26 cellular contexts compared by ENCODE assay signal in genomic region chr11:102142333-102142732, GRCh38. TPM values are rescaled to one million over a fixed set of nuclear protein-coding genes. Genes with fewer than 3 reads are reported as not detected.
DNase-seq lines count a peak whose midpoint lies in the region; ATAC-seq and TF ChIP-seq lines count a peak whose summit lies in the region.
"Had no signal": no experiment of that assay in that cellular context is flagged by ENCODE, and none has a peak within 500 bp of the region (broad histone marks: within the 10 kb centered on the region; RNA-seq: fewer than 3 reads in every experiment).

No MANE protein-coding gene starts in this region.

- H3F3A ChIP-seq in smooth muscle cell (ENCODE audit: low read depth): peaks cover 30% of the 10 kb centered on the region

- H3K27me3 ChIP-seq in IMR-90 (ENCODE audit: control insufficient read depth, insufficient read depth, low read length) (no peaks in the 10 kb centered on the region), mesenchymal stem cell (ENCODE audit: control insufficient read depth in 1 of 2, insufficient read depth in 1 of 2, low read length in 2 of 2) (no peaks in the 10 kb centered on the region), smooth muscle cell (ENCODE audit: low read depth) (no peaks in the 10 kb centered on the region)
- H3K27me3 ChIP-seq: transverse colon had no signal

- POLR2A ChIA-PET in IMR-90 (lab: Charles Lee; ENCODE audit: unreplicated experiment): no interaction called here

- H3K79me1 ChIP-seq in IMR-90 (ENCODE audit: low read depth in 1 of 2, low read length in 2 of 2) (peaks cover 4 to 62% of the 10 kb centered on the region in 2 experiments; a peak in 2 of 4 replicates), mesenchymal stem cell (replicated peaks; ENCODE audit: low read length, poor library complexity, severe bottlenecking) (no peaks in the 10 kb centered on the region)

- H3K4me2 ChIP-seq in IMR-90 (ENCODE audit: low read depth, low read length): 0 out of 2 replicates have a peak overlapping the region, but pooled peaks have one; percentile 1
- no peak overlapping the region for H3K4me2 ChIP-seq in mesenchymal stem cell (ENCODE audit: low read length, poor library complexity, severe bottlenecking)
- H3K4me2 ChIP-seq in smooth muscle cell: peak overlapping the region; percentile 23

- H3K18ac ChIP-seq in IMR-90 (ENCODE audit: low read depth, low read length): no peak overlapping the region
- no peak overlapping the region for H3K18ac ChIP-seq in mesenchymal stem cell (ENCODE audit: low read depth in 1 of 2, low read length in 2 of 2)

- H2AK9ac ChIP-seq in IMR-90 (replicated peaks; ENCODE audit: low read depth, low read length, poor library complexity): no peak overlapping the region

- H3K36me3 ChIP-seq in IMR-90 (ENCODE audit: control insufficient read depth, insufficient read depth, low read length): peaks cover 2% of the 10 kb centered on the region; the same call in 1 of the 2 replicates
- H3K36me3 ChIP-seq in mesenchymal stem cell (ENCODE audit: control insufficient read depth in 1 of 2, insufficient read depth in 2 of 2, low read depth in 1 of 2, low read length in 2 of 2): peaks cover 3 to 19% of the 10 kb centered on the region in 2 experiments
- no peaks in the 10 kb centered on the region for H3K36me3 ChIP-seq in smooth muscle cell (ENCODE audit: low read depth)
- H3K36me3 ChIP-seq: transverse colon had no signal

- H3K27ac ChIP-seq in IMR-90 (ENCODE audit: insufficient read depth, low read length) (peak overlapping the region; percentile 32; the same call in 1 of the 2 replicates), mesenchymal stem cell (ENCODE audit: low read length, poor library complexity, severe bottlenecking) (no peak overlapping the region), smooth muscle cell (ENCODE audit: low read depth) (peak overlapping the region; percentile 36)
- H3K27ac ChIP-seq: RWPE1 had no signal

- TF ChIP-seq POLR2A in IMR-90 (IDR thresholded peaks at IDR 0.05; ENCODE audit: low read depth, low read length): no peak

- H3K4me1 ChIP-seq in IMR-90 (ENCODE audit: control insufficient read depth, insufficient read depth, low read length) (peaks cover 19% of the 10 kb centered on the region), mesenchymal stem cell (ENCODE audit: control insufficient read depth, insufficient read depth, low read depth, low read length) (no peaks in the 10 kb centered on the region), smooth muscle cell (ENCODE audit: low read depth) (peaks cover 49% of the 10 kb centered on the region)

- H4K91ac ChIP-seq in IMR-90 (ENCODE audit: insufficient read depth, low read depth, low read length) (no peak overlapping the region), mesenchymal stem cell (ENCODE audit: low read length) (no peak overlapping the region)

- DNase-seq in IMR-90: peak; percentile 20
- DNase-seq in chondrocyte (ENCODE audit: low spot score): no peak
- DNase-seq in mesenchymal stem cell: no peak
- no peak for DNase-seq in smooth muscle cell (lab: John Stamatoyannopoulos, UW; ENCODE audit: unreplicated experiment)
- no peak for DNase-seq in progenitor cell of endocrine pancreas (ENCODE audit: low spot score, unreplicated experiment)
- no peak for DNase-seq in NCI-H748 (lab: John Stamatoyannopoulos, UW; ENCODE audit: unreplicated experiment)
- DNase-seq: activated B cell treated with CpG ODN at 0.5 μM for 24 hours; CD4-positive, alpha-beta T cell; cerebellar nuclear complex; effector memory CD4-positive, alpha-beta T cell; EL; H7; head of caudate nucleus; NCI-H1092; NCI-H2029; NCI-H2227 treated with DMSO at 0.1 percent for 48 hours; NCI-H82; occipital lobe; T-helper 9 cell; transverse colon had no signal

- H3K4ac ChIP-seq in IMR-90 (ENCODE audit: low read depth, low read length) (no peak overlapping the region), mesenchymal stem cell (ENCODE audit: low read depth in 1 of 2, low read length in 2 of 2) (no peak overlapping the region)

- H3K27me3 Mint-ChIP-seq in chondrocyte (ENCODE audit: low read depth): no peaks in the 10 kb centered on the region
- H3K27me3 Mint-ChIP-seq in progenitor cell of endocrine pancreas: no peaks in the 10 kb centered on the region

- H3K36me3 Mint-ChIP-seq in chondrocyte (ENCODE audit: low read depth) (no peaks in the 10 kb centered on the region), progenitor cell of endocrine pancreas (ENCODE audit: insufficient read depth) (peaks cover 7% of the 10 kb centered on the region)
- H3K36me3 Mint-ChIP-seq: activated naive CD8-positive, alpha-beta T cell had no signal

- H2AFZ ChIP-seq in IMR-90 (replicated peaks; ENCODE audit: low read length, poor library complexity) (no peak overlapping the region), mesenchymal stem cell (ENCODE audit: low read depth, low read length) (no peak overlapping the region), smooth muscle cell (ENCODE audit: low read depth) (no peak overlapping the region)

- peaks cover 14% of the 10 kb centered on the region for H3K9me1 ChIP-seq in IMR-90 (ENCODE audit: insufficient read depth, low read length)

- H3K4me3 Mint-ChIP-seq in chondrocyte (ENCODE audit: unreplicated experiment): no peak overlapping the region
- no peak overlapping the region for H3K4me3 Mint-ChIP-seq in progenitor cell of endocrine pancreas (ENCODE audit: low read depth)
- H3K4me3 Mint-ChIP-seq: activated B cell treated with CpG ODN at 0.5 μM for 24 hours; activated naive CD8-positive, alpha-beta T cell; CD4-positive, alpha-beta T cell; stimulated activated naive CD8-positive, alpha-beta T cell treated with anti-CD3 and anti-CD28 coated beads, Interleukin-15, Interleukin-2, amounts not matched to agents 100 ng/mL and 50 ng/mL, for 24 hours had no signal

- dilution Hi-C loops in IMR-90 (cut with HindIII; ENCODE audit: low sequenced_read_pairs, unreplicated experiment): no loop called here

- H3K9me3 Mint-ChIP-seq in chondrocyte (ENCODE audit: low read depth) (peaks cover 6% of the 10 kb centered on the region), progenitor cell of endocrine pancreas (ENCODE audit: low read depth) (no peaks in the 10 kb centered on the region)
- H3K9me3 Mint-ChIP-seq: CD4-positive, alpha-beta T cell; stimulated activated naive CD8-positive, alpha-beta T cell treated with anti-CD3 and anti-CD28 coated beads, Interleukin-15, Interleukin-2, amounts not matched to agents 100 ng/mL and 50 ng/mL, for 24 hours had no signal

- peak overlapping the region in 1 of 2 experiments; percentile 6; a peak in 1 of 4 replicates for H4K8ac ChIP-seq in IMR-90 (ENCODE audit: low read depth in 2 of 2, low read length in 2 of 2)
- no peak overlapping the region for H4K8ac ChIP-seq in mesenchymal stem cell (ENCODE audit: low read length)

- no peak overlapping the region for H3K56ac ChIP-seq in IMR-90 (ENCODE audit: extremely low read depth, insufficient read depth, low read length)

- no peak for TF ChIP-seq CTCF in IMR-90 (conservative IDR thresholded peaks at IDR 0.05; ENCODE audit: low read depth, low read length)
- TF ChIP-seq CTCF in chondrocyte (IDR thresholded peaks at IDR 0.05): no peak
- no peak for TF ChIP-seq CTCF in smooth muscle cell (IDR thresholded peaks at IDR 0.05; ENCODE audit: borderline replicate concordance, insufficient read depth, poor library complexity, severe bottlenecking)
- TF ChIP-seq CTCF in progenitor cell of endocrine pancreas (IDR thresholded peaks at IDR 0.05; ENCODE audit: unreplicated experiment): no peak

- no peak overlapping the region for H2BK12ac ChIP-seq in mesenchymal stem cell (ENCODE audit: low read length in 2 of 2)

- 0 out of 2 replicates have a peak overlapping the region, but pooled peaks have one; percentile 23 for H3K14ac ChIP-seq in IMR-90 (replicated peaks; ENCODE audit: low read depth, low read length)
- no peak overlapping the region for H3K14ac ChIP-seq in mesenchymal stem cell (ENCODE audit: low read length in 2 of 2)

- H2BK5ac ChIP-seq in IMR-90 (ENCODE audit: low read depth, low read length, poor library complexity, severe bottlenecking): peak overlapping the region; percentile 36
- no peak overlapping the region for H2BK5ac ChIP-seq in mesenchymal stem cell (ENCODE audit: low read depth, low read length, poor library complexity, severe bottlenecking)

- intact Hi-C loops in IMR-90 (cut with micrococcal nuclease): no loop called here

- CTCF ChIA-PET in IMR-90 (lab: Yijun Ruan, JAX): interaction anchor here (0.6 to 1.0 kb wide), 2 partner anchors 28 to 102 kb away, joined by 4 to 5 read pairs; no protein-coding TSS in a partner anchor

- TF ChIP-seq RAD21 in IMR-90 (IDR thresholded peaks at IDR 0.05; ENCODE audit: low read length): no peak

- in situ Hi-C loops in IMR-90 (cut with MboI; ENCODE audit: low sequenced_read_pairs): no loop called here

- BruUV-seq in IMR-90 (replicated peaks; lab: Mats Ljungman, UMichigan): no TSS peak

- H2BK15ac ChIP-seq in IMR-90 (ENCODE audit: low read depth, low read length) (no peak overlapping the region), mesenchymal stem cell (ENCODE audit: low read depth, poor library complexity, severe bottlenecking) (no peak overlapping the region)

- 80% methylated on average over 1 of the region's 1 CpG; no CpG with 5 or more reads in 1 of the 2 experiments for WGBS in IMR-90 (ENCODE audit: extremely low coverage in 2 of 2, insufficient read length in 1 of 2), 2 experiments
- 73% methylated on average over 1 of the region's 1 CpG for WGBS in mesenchymal stem cell
- 50% methylated on average over 1 of the region's 1 CpG for WGBS in smooth muscle cell (ENCODE audit: low lambda C conversion rate)

- H3K4me1 Mint-ChIP-seq in chondrocyte (ENCODE audit: low read depth): peaks cover 87% of the 10 kb centered on the region
- H3K4me1 Mint-ChIP-seq in progenitor cell of endocrine pancreas (ENCODE audit: low read depth): peaks cover 55% of the 10 kb centered on the region
- H3K4me1 Mint-ChIP-seq: activated B cell treated with CpG ODN at 0.5 μM for 24 hours had no signal

- H4K5ac ChIP-seq in IMR-90 (ENCODE audit: low read depth, low read length): no peak overlapping the region

- H2AK5ac ChIP-seq in IMR-90 (ENCODE audit: low read depth, low read length) (no peak overlapping the region), mesenchymal stem cell (ENCODE audit: low read length, severe bottlenecking) (no peak overlapping the region)

- no peak overlapping the region for H3K9ac ChIP-seq in IMR-90 (ENCODE audit: low read depth, low read length)
- peak overlapping the region; percentile 63 for H3K9ac ChIP-seq in mesenchymal stem cell (ENCODE audit: low read length)
- H3K9ac ChIP-seq in smooth muscle cell (ENCODE audit: low read depth): no peak overlapping the region

- H2BK20ac ChIP-seq in IMR-90 (ENCODE audit: low read depth, low read length): no peak overlapping the region

- peak overlapping the region; percentile 46 for H3K27ac Mint-ChIP-seq in chondrocyte (ENCODE audit: unreplicated experiment)
- no peak overlapping the region for H3K27ac Mint-ChIP-seq in progenitor cell of endocrine pancreas
- H3K27ac Mint-ChIP-seq: activated B cell treated with CpG ODN at 0.5 μM for 24 hours; activated naive CD8-positive, alpha-beta T cell; CD4-positive, alpha-beta T cell; stimulated activated naive CD8-positive, alpha-beta T cell treated with anti-CD3 and anti-CD28 coated beads, Interleukin-15, Interleukin-2, amounts not matched to agents 100 ng/mL and 50 ng/mL, for 24 hours had no signal

- H2BK120ac ChIP-seq in IMR-90 (ENCODE audit: low read depth, low read length) (no peak overlapping the region; the same call in 1 of the 2 replicates), mesenchymal stem cell (ENCODE audit: low read depth, low read length) (no peak overlapping the region)

- H3K79me2 ChIP-seq in smooth muscle cell (ENCODE audit: low read depth): peaks cover 88% of the 10 kb centered on the region

- H3K4me3 ChIP-seq in IMR-90 (ENCODE audit: insufficient read depth, low read depth, low read length): no peak overlapping the region
- no peak overlapping the region for H3K4me3 ChIP-seq in mesenchymal stem cell (ENCODE audit: insufficient read depth in 1 of 2, low read depth in 1 of 2, low read length in 2 of 2)
- no peak overlapping the region for H3K4me3 ChIP-seq in smooth muscle cell
- H3K4me3 ChIP-seq: transverse colon had no signal

- ATAC-seq in IMR-90 (ENCODE audit: low read depth): no peak
- no peak for ATAC-seq in HG03159 (IDR thresholded peaks at IDR 0.05; ENCODE audit: unreplicated experiment)
- ATAC-seq in HG03565 (IDR thresholded peaks at IDR 0.05; ENCODE audit: unreplicated experiment): no peak
- ATAC-seq: HepG2 had no signal

- peaks cover 5% of the 10 kb centered on the region; the same call in 1 of the 2 replicates for H3K9me3 ChIP-seq in IMR-90 (ENCODE audit: control insufficient read depth, insufficient read depth, low read length)
- H3K9me3 ChIP-seq in mesenchymal stem cell (ENCODE audit: control insufficient read depth, low read length): no peaks in the 10 kb centered on the region
- H3K9me3 ChIP-seq in smooth muscle cell (replicated peaks; ENCODE audit: low read depth): no peaks in the 10 kb centered on the region
- H3K9me3 ChIP-seq: transverse colon had no signal

- 0 out of 2 replicates have a peak overlapping the region, but pooled peaks have one; percentile 14 for H3K23ac ChIP-seq in IMR-90 (ENCODE audit: low read depth, low read length)
- no peak overlapping the region for H3K23ac ChIP-seq in mesenchymal stem cell (ENCODE audit: low read length in 2 of 2)

- peaks cover 37% of the 10 kb centered on the region for H4K20me1 ChIP-seq in IMR-90 (ENCODE audit: insufficient read depth, low read length)
- H4K20me1 ChIP-seq in smooth muscle cell (ENCODE audit: low read depth): peaks cover 58% of the 10 kb centered on the region

RNA-seq across cellular contexts. Expression of gene YAP1, which starts 32.1 kb away (rescaled TPM):
- total RNA-seq in IMR-90 (2012; rRNA removed): 207 and 251 TPM in 2 replicates
- 116 and 121 TPM in 2 replicates for polyA plus RNA-seq in IMR-90 (2012; rRNA removed)
- 43.6 and 73.6 TPM in 2 replicates for polyA plus RNA-seq in IMR-90 (2012; cell fraction: cytosol; rRNA removed)
- 55.7 and 77.4 TPM in 2 replicates for polyA plus RNA-seq in IMR-90 (2012; cell fraction: nucleus; rRNA removed; ENCODE audit: low replicate concordance)
- 114 to 132 TPM (median 116 TPM) in 3 replicates for total RNA-seq in chondrocyte
- polyA plus RNA-seq in mesenchymal stem cell (2013, experiment 1 of 2): 85.8 TPM
- 87.1 TPM for polyA plus RNA-seq in mesenchymal stem cell (2013, experiment 2 of 2)
- total RNA-seq in smooth muscle cell: 136 and 174 TPM in 2 replicates
- 25.1 and 28.4 TPM in 2 replicates for polyA plus RNA-seq in smooth muscle cell
- total RNA-seq in progenitor cell of endocrine pancreas: 199 and 204 TPM in 2 replicates
- total RNA-seq: activated B cell treated with CpG ODN at 0.5 μM for 24 hours had no signal
